In the genomic region with DNA sequence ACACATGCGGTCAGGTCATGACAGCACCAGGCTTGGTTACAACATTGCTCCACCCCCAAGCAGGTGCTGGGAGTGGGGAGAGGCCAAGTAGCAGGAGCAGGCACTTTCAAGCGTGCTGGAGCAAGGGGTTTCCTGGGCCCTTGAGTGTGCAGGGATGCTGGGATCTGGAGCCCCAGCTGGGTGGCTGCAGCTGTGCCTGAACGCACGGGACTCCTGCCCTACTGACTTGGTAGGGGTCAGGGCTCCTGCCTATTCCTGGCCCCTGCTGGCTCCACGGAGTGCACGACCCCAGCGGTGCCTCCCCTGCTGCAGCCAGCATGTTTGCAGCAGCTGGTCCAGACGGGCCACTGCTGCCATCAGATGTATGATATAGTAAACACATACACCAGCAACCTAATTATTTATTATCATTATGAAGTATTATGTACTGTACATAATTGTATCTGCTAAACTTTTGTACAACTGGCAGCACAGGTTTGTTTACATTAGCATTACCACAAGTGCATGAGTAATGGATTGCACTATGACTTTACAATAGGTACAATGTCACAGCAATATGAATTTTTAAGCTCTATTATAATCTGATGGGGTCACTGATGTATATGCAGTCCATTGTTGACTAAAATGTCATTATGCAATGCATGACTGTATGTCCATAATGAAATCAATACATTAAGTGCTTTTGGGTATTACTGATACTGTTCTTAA, we compare ENCODE assay signal across 14 cellular contexts.
"Had no signal": no experiment of that assay in that cellular context is flagged by ENCODE, and none has a peak within 500 bp of the region (broad histone marks: within the 10 kb centered on the region; RNA-seq: fewer than 3 reads in every experiment).

No MANE protein-coding gene starts in this region.

- H3K27me3 ChIP-seq: colonic mucosa, esophagus squamous epithelium, hepatocyte, neutrophil, sigmoid colon had no signal

- H3K4me3 ChIP-seq: colonic mucosa, esophagus squamous epithelium, hepatocyte, sigmoid colon, thoracic aorta had no signal

- H3K36me3 ChIP-seq: colonic mucosa, esophagus squamous epithelium, neutrophil, sigmoid colon, thoracic aorta had no signal

- H3K9me3 ChIP-seq: colonic mucosa, neutrophil, sigmoid colon, thoracic aorta had no signal

- DNase-seq: activated CD4-positive, CD25-positive, alpha-beta regulatory T cell treated with anti-CD3 and anti-CD28 coated beads, Interleukin-2, amount 50 U/mL, for 72 hours; activated naive CD4-positive, alpha-beta T cell treated with anti-CD3 and anti-CD28 coated beads, Interleukin-2, amount 10 ng/mL, durations not matched to agents 7 days and 5 days; caudate nucleus; colonic mucosa; esophagus squamous epithelium; islet precursor cell; naive thymus-derived CD8-positive, alpha-beta T cell; sigmoid colon; stimulated activated CD4-positive, alpha-beta T cell treated with anti-CD3 and anti-CD28 coated beads, Interleukin-1b, Interleukin-23, amount 100 ng/mL, for 48 hours had no signal

- H3K27ac ChIP-seq: colonic mucosa, esophagus squamous epithelium, hepatocyte, neutrophil, parathyroid adenoma, sigmoid colon, thoracic aorta had no signal

- H3K4me1 ChIP-seq: colonic mucosa, esophagus squamous epithelium, parathyroid adenoma had no signal

- ATAC-seq: left lobe of liver; naive thymus-derived CD8-positive, alpha-beta T cell had no signal
